In genomic region chr1:229342305-229342901, GRCh38 we compare ENCODE assay signal across 1 cellular context.
TF ChIP-seq lines count a peak whose summit lies in the region.

No MANE protein-coding gene starts in this region.

TF ChIP-seq in SK-N-SH treated with all-trans-retinoic acid at 6 μM for 48 hours, 23 proteins besides CTCF, POLR2A, EP300 and RAD21 (continued from another document):
- TF ChIP-seq, protein P1, sequence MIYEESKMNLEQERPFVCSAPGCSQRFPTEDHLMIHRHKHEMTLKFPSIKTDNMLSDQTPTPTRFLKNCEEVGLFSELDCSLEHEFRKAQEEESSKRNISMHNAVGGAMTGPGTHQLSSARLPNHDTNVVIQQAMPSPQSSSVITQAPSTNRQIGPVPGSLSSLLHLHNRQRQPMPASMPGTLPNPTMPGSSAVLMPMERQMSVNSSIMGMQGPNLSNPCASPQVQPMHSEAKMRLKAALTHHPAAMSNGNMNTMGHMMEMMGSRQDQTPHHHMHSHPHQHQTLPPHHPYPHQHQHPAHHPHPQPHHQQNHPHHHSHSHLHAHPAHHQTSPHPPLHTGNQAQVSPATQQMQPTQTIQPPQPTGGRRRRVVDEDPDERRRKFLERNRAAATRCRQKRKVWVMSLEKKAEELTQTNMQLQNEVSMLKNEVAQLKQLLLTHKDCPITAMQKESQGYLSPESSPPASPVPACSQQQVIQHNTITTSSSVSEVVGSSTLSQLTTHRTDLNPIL (CRISPR knock-in tag; IDR thresholded peaks at IDR 0.05; ENCODE audit: low read depth) = no peak
- no peak for TF ChIP-seq SNAI2 (CRISPR knock-in tag; IDR thresholded peaks at IDR 0.05)
- no peak for TF ChIP-seq RARB (CRISPR knock-in tag; IDR thresholded peaks at IDR 0.05)
- no peak for TF ChIP-seq ZFP3 (CRISPR knock-in tag; IDR thresholded peaks at IDR 0.05)
